Comparison of ENCODE assay signal across 9 cellular contexts in genomic region chr5:136053336-136054121, GRCh38. TPM values are rescaled to one million over a fixed set of nuclear protein-coding genes. Genes with fewer than 3 reads are reported as not detected.
DNase-seq lines count a peak whose midpoint lies in the region; ATAC-seq, FAIRE-seq and TF ChIP-seq lines count a peak whose summit lies in the region.
"Had no signal": no experiment of that assay in that cellular context is flagged by ENCODE, and none has a peak within 500 bp of the region (broad histone marks: within the 10 kb centered on the region; RNA-seq: fewer than 3 reads in every experiment).

No MANE protein-coding gene starts in this region.

- peaks cover 8 to 72% of the 10 kb centered on the region in 2 experiments; a peak in 4 of 5 replicates for H3K27me3 ChIP-seq in K562 (ENCODE audit: control insufficient read depth in 2 of 2, insufficient read depth in 2 of 2, low read length in 2 of 2)
- no peaks in the 10 kb centered on the region for H3K27me3 ChIP-seq in tibial nerve
- H3K27me3 ChIP-seq in dorsolateral prefrontal cortex = peaks cover 0 to 6% (median 0%) of the 10 kb centered on the region in 45 donors

- no peak overlapping the region for H3K4me3 ChIP-seq in K562
- H3K4me3 ChIP-seq in kidney (ENCODE audit: low read length in 2 of 2) = no peak overlapping the region
- no peak overlapping the region for H3K4me3 ChIP-seq in tibial nerve
- no peak overlapping the region for H3K4me3 ChIP-seq in dorsolateral prefrontal cortex

- H4K20me1 ChIP-seq in K562 (replicated peaks; ENCODE audit: control insufficient read depth, insufficient read depth, low read length) = no peaks in the 10 kb centered on the region

- H3K9me1 ChIP-seq in K562 (ENCODE audit: control insufficient read depth, insufficient read depth, low read length) = no peaks in the 10 kb centered on the region

- no peaks in the 10 kb centered on the region for H3K79me2 ChIP-seq in K562 (ENCODE audit: control insufficient read depth, insufficient read depth, low read length)

- no peak overlapping the region for H2AFZ ChIP-seq in K562 (ENCODE audit: low read depth, low read length)

- CTCF ChIA-PET in K562 (lab: Yijun Ruan, JAX; ENCODE audit: low intra/inter-chr PET ratio) = no interaction called here

- no peak for FAIRE-seq in K562 (lab: Jason Lieb, UNC)
- no peak for FAIRE-seq in kidney (lab: Jason Lieb, UNC)

- no peak for TF ChIP-seq RAD21 in K562 (CRISPR knock-in tag; conservative IDR thresholded peaks at IDR 0.05 in 1 of 2, IDR thresholded peaks at IDR 0.05 in 1 of 2)

- no peak overlapping the region for H3K4me2 ChIP-seq in K562 (ENCODE audit: insufficient read depth, low read length)

- no peaks in the 10 kb centered on the region for H3K36me3 ChIP-seq in K562 (ENCODE audit: control insufficient read depth, insufficient read depth, low read length)
- H3K36me3 ChIP-seq in kidney (ENCODE audit: control insufficient read depth in 1 of 2, insufficient read depth in 2 of 2, low read length in 2 of 2) = no peaks in the 10 kb centered on the region
- H3K36me3 ChIP-seq in tibial nerve = peaks cover 0 to 28% (median 0%) of the 10 kb centered on the region in 3 donors

- peak; percentile 98 for DNase-seq in HT1080 (ENCODE audit: low read depth)
- DNase-seq in K562 (ENCODE audit: extremely low read depth in 1 of 4, low spot score in 3 of 4) = peak; percentile 17 to 27 (median 20)
- DNase-seq in kidney = no peak
- DNase-seq in tibial nerve (ENCODE audit: low spot score in 2 of 2) = peak in 1 of 2 donors; percentile 44
- DNase-seq in dorsolateral prefrontal cortex = no peak
- no peak for DNase-seq in NCI-H524 treated with DMSO at 0.1 percent for 48 hours (lab: John Stamatoyannopoulos, UW)
- DNase-seq in NCI-H1417 treated with DMSO at 0.1 percent for 48 hours (lab: John Stamatoyannopoulos, UW) = no peak
- DNase-seq in NCI-H2196 treated with DMSO at 0.1 percent for 48 hours (lab: John Stamatoyannopoulos, UW; ENCODE audit: unreplicated experiment) = no peak
- DNase-seq: stimulated activated naive CD8-positive, alpha-beta T cell treated with anti-CD3 and anti-CD28 coated beads, Interleukin-15, Interleukin-2, amounts not matched to agents 100 U/mL and 50 U/mL, for 24 hours had no signal

- WGBS in K562 (ENCODE audit: insufficient coverage, low coverage, missing lambda C conversion rate) = 4% methylated on average over 6 of the region's 6 CpGs
- 23 to 25% methylated on average over 6 of the region's 6 CpGs for WGBS in tibial nerve, 2 donors

- H3K9me3 ChIP-seq in K562 (replicated peaks; ENCODE audit: control insufficient read depth, insufficient read depth, low read depth, low read length) = no peaks in the 10 kb centered on the region
- no peaks in the 10 kb centered on the region for H3K9me3 ChIP-seq in kidney (ENCODE audit: control insufficient read depth in 1 of 2, low read length in 2 of 2)
- H3K9me3 ChIP-seq in tibial nerve = no peaks in the 10 kb centered on the region

- H3K27ac ChIP-seq in K562 (ENCODE audit: extremely low read depth, low read depth, low read length) (no peak overlapping the region), kidney (ENCODE audit: low read depth in 2 of 2, low read length in 2 of 2) (peak overlapping the region; percentile 24 to 59), tibial nerve (peak overlapping the region in 3 of 4 donors; percentile 53 to 74 (median 68)), dorsolateral prefrontal cortex (no peak overlapping the region)

- no TSS peak for BruUV-seq in K562 (replicated peaks; lab: Mats Ljungman, UMichigan)

- TF ChIP-seq CTCF in K562 (IDR thresholded peaks at IDR 0.05 in 2 of 3, conservative IDR thresholded peaks at IDR 0.05 in 1 of 3; ENCODE audit: insufficient read depth in 2 of 3, low read depth in 1 of 3, low read length in 3 of 3) (no peak), kidney (IDR thresholded peaks at IDR 0.05; ENCODE audit: borderline replicate concordance, extremely low read depth, insufficient read depth) (no peak), tibial nerve (IDR thresholded peaks at IDR 0.05) (no peak), dorsolateral prefrontal cortex (IDR thresholded peaks at IDR 0.05 in 54 of 56, conservative IDR thresholded peaks at IDR 0.05 in 2 of 56; ENCODE audit: low read depth in 1 of 56, partially characterized antibody in 56 of 56) (no peak)

- in situ Hi-C loops in K562 (cut with MboI) = no loop called here

- TF ChIP-seq POLR2A in K562 (conservative IDR thresholded peaks at IDR 0.05) (no peak), tibial nerve (IDR thresholded peaks at IDR 0.05) (no peak)

- ATAC-seq in K562 = peak; percentile 58
- ATAC-seq: stimulated activated naive CD8-positive, alpha-beta T cell treated with anti-CD3 and anti-CD28 coated beads, Interleukin-15, Interleukin-2, amounts not matched to agents 100 U/mL and 50 U/mL, for 24 hours had no signal

- POLR2A ChIA-PET in K562 (lab: Yijun Ruan, JAX) = interaction anchor here (1.1 kb wide), 1 partner anchor 12 kb away, joined by 4 read pairs; no protein-coding TSS in a partner anchor

- TF ChIP-seq EP300 in K562 (IDR thresholded peaks at IDR 0.05; ENCODE audit: low read length) (no peak), tibial nerve (IDR thresholded peaks at IDR 0.05) (peak in 1 of 2 donors; percentile 48)

- intact Hi-C loops in K562 (cut with micrococcal nuclease) (no loop called here), kidney (cut with DNase I) (no loop called here), dorsolateral prefrontal cortex (cut with DNase I) (no loop called here)

- H3K9ac ChIP-seq in K562 (ENCODE audit: insufficient read depth in 1 of 2, low read depth in 2 of 2, low read length in 2 of 2) (no peak overlapping the region), kidney (ENCODE audit: low read length in 2 of 2) (no peak overlapping the region)

- H3K4me1 ChIP-seq in K562 (replicated peaks in 1 of 2; ENCODE audit: control insufficient read depth in 2 of 2, insufficient read depth in 2 of 2, low read length in 2 of 2) (peaks cover 0 to 2% of the 10 kb centered on the region in 2 experiments; a peak in 2 of 5 replicates), kidney (ENCODE audit: control insufficient read depth in 1 of 2, insufficient read depth in 1 of 2, low read depth in 1 of 2, low read length in 2 of 2) (peaks cover 6 to 8% of the 10 kb centered on the region in 2 donors), tibial nerve (peaks cover 0 to 47% (median 16%) of the 10 kb centered on the region in 4 donors)

TF ChIP-seq in K562, 482 proteins besides CTCF, POLR2A, EP300 and RAD21 (continues in another document):
- TF ChIP-seq ATF3 (IDR thresholded peaks at IDR 0.05) (peak; percentile 75), ATF3 (CRISPR knock-in tag; conservative IDR thresholded peaks at IDR 0.05) (no peak), ZNF232 (CRISPR knock-in tag; IDR thresholded peaks at IDR 0.05) (no peak), RNF2 (IDR thresholded peaks at IDR 0.05) (no peak), CXXC5 (CRISPR knock-in tag; IDR thresholded peaks at IDR 0.05) (no peak)

RNA-seq across cellular contexts. Expression of gene TGFBI, which starts 24.7 kb away (rescaled TPM):
- 34.9 and 56.4 TPM in 2 replicates for total RNA-seq in HT1080 (2014; rRNA removed; shearing (Covaris generic))
- 170 and 171 TPM in 2 replicates for polyA plus RNA-seq in HT1080 (2015; cell fraction: cytosol; rRNA removed)
- 147 and 174 TPM in 2 replicates for polyA plus RNA-seq in HT1080 (2015; cell fraction: nucleus; rRNA removed)
- total RNA-seq in K562 (2011; cell fraction: chromatin; rRNA removed; ENCODE audit: low replicate concordance) = 0.21 TPM in 1 of 2 replicates, not detected in the other
- total RNA-seq in K562 (2011; cell fraction: nucleolus; rRNA removed) = not detected in 2 replicates
- total RNA-seq in K562 (2011; cell fraction: nucleoplasm; rRNA removed) = 0.61 TPM in 1 of 2 replicates, not detected in the other
- total RNA-seq in K562 (2014; rRNA removed) (0.05 TPM in 1 of 2 replicates, not detected in the other), K562 (2014; rRNA removed; fragmentation: Illumina TruSeq; extraction: Trizol) (not detected in 2 replicates), K562 (2015; rRNA removed; fragmentation: Illumina TruSeq; extraction: Trizol) (not detected in 2 replicates), K562 (2021) (0.62 and 0.98 TPM in 2 replicates), kidney (78.5 TPM), tibial nerve (100 to 1,000 TPM; 158 to 291 (median 212) TPM), dorsolateral prefrontal cortex (10 to 100 TPM in 24 of 120 experiments, 1 to 10 TPM in 96; 1.4 to 68.6 (median 6.2) TPM)
- polyA plus RNA-seq in K562 (2011; rRNA removed) (0.08 TPM in 1 of 2 replicates, not detected in the other), K562 (2014; fragmentation: Illumina TruSeq; extraction: Trizol) (not detected in 2 replicates), K562 (2014; fragmentation: Nextera tagmentation; extraction: Ambion mirVana) (not detected), K562 (2014; rRNA removed) (not detected in 2 replicates), kidney (ENCODE audit: insufficient read depth, low read depth, low replicate concordance) (36.4 TPM)
- polyA plus RNA-seq in K562 (2011; cell fraction: cytosol; rRNA removed) = 0.06 TPM in 1 of 2 replicates, not detected in the other
- 0.04 and 0.26 TPM in 2 replicates for polyA plus RNA-seq in K562 (2011; cell fraction: nucleus; rRNA removed)
- polyA plus RNA-seq in K562 (2012) = 0.18 TPM in 1 of 2 replicates, not detected in the other
- polyA minus RNA-seq in K562 (2011; rRNA and poly(A)+ RNA removed) = not detected in 2 replicates
- 0.57 and 1.6 TPM in 2 replicates for polyA minus RNA-seq in K562 (2011; cell fraction: cytosol; rRNA and poly(A)+ RNA removed)
- polyA minus RNA-seq in K562 (2011; cell fraction: nucleus; rRNA and poly(A)+ RNA removed) = not detected in 2 replicates

Comparison
In these comparisons a context has a peak if more than half of its experiments do, and no peak if none do; other contexts are left out.
1. DNase-seq: peak in HT1080 (single experiment) and K562 (4 of 4); none in kidney (single experiment), dorsolateral prefrontal cortex (0 of 10), NCI-H524 treated with DMSO at 0.1 percent for 48 hours (single experiment), NCI-H1417 treated with DMSO at 0.1 percent for 48 hours (single experiment) and NCI-H2196 treated with DMSO at 0.1 percent for 48 hours (single experiment).
2. H3K27ac ChIP-seq: peak in kidney (2 of 2) and tibial nerve (3 of 4); none in K562 (single experiment) and dorsolateral prefrontal cortex (0 of 59).